In the genomic region with DNA sequence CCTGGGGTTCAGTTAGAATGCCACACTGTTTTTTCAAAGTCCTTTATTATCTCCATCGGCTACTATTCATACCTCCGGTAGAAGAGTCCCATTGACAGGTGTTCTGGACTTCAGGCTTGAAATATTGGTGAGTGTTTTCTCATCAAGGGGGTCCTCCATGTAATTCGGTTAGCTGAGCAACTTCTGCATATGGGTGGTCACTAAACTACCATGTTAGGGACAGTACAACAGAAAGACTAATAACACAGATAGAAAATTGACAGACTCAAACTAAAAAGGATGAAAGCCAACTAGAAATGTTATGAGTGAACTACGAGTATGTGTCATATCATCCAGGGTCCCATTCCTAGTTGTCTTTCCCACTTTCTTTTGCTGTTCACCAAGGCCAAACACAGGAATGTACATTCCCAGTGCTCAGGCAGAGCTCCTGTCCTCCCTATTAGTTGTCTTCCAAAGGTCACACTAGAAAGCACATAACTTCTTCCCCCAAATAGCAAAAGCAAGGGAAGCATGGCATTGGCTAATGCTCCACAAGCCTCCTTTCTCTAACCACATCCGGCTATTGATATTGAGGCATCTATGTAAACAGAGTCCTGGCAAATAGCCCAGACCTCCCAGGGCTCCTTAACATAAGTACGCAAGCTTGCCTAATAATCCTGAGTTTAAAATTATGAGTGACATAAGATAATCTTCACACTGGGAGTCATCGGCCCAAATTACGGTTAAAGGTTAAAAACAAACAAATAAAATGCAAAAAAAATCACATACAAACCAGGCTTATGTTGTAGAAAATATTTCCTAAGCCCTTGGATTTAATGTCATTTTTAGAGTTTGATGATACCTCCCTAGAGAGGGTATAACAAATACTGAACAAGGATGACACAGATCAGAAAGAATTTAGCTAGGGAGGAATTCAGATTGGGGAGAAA, we compare ENCODE assay signal across 11 cellular contexts. TPM values are rescaled to one million over a fixed set of nuclear protein-coding genes. Genes with fewer than 3 reads are reported as not detected.
DNase-seq lines count a peak whose midpoint lies in the region; ATAC-seq, FAIRE-seq and TF ChIP-seq lines count a peak whose summit lies in the region.
"Had no signal": no experiment of that assay in that cellular context is flagged by ENCODE, and none has a peak within 500 bp of the region (broad histone marks: within the 10 kb centered on the region; RNA-seq: fewer than 3 reads in every experiment).

No MANE protein-coding gene starts in this region.

- TF ChIP-seq POLR2A in esophagus muscularis mucosa (IDR thresholded peaks at IDR 0.05; ENCODE audit: low read depth) (no peak), esophagus squamous epithelium (IDR thresholded peaks at IDR 0.05) (no peak)

- FAIRE-seq in pancreas (lab: Jason Lieb, UNC) = peak; percentile 32

- intact Hi-C loops in esophagus muscularis mucosa (cut with DNase I) (no loop called here), pancreas (cut with DNase I) (loop anchor here in 1 of 3 donors (10.0 kb wide), 1 partner anchor 227 kb away; no protein-coding TSS in a partner anchor), esophagus squamous epithelium (cut with DNase I) (no loop called here)

- no peak for TF ChIP-seq CTCF in esophagus muscularis mucosa (IDR thresholded peaks at IDR 0.05)
- TF ChIP-seq CTCF in pancreas (IDR thresholded peaks at IDR 0.05) = no peak
- TF ChIP-seq CTCF in esophagus squamous epithelium (IDR thresholded peaks at IDR 0.05) = no peak

- peak overlapping the region; percentile 4 to 40 (median 28) for H3K27ac ChIP-seq in esophagus muscularis mucosa (replicated peaks in 1 of 4)
- H3K27ac ChIP-seq in pancreas = no peak overlapping the region
- H3K27ac ChIP-seq in esophagus squamous epithelium = peak overlapping the region in 2 of 4 donors; percentile 7 to 49
- H3K27ac ChIP-seq: PC-9 had no signal

- 73% methylated on average over 8 of the region's 8 CpGs for WGBS in esophagus muscularis mucosa
- WGBS in pancreas, 2 donors = 70 to 76% methylated on average over 8 of the region's 8 CpGs
- WGBS in esophagus squamous epithelium, 2 donors = 76 to 81% methylated on average over 8 of the region's 8 CpGs

- no peak for ATAC-seq in pancreas

- TF ChIP-seq EP300 in esophagus muscularis mucosa (IDR thresholded peaks at IDR 0.05) = no peak

- H3K36me3 ChIP-seq in esophagus muscularis mucosa (no peaks in the 10 kb centered on the region), pancreas (no peaks in the 10 kb centered on the region), esophagus squamous epithelium (no peaks in the 10 kb centered on the region)

- H3K4me1 ChIP-seq in esophagus muscularis mucosa (peaks cover 0 to 6% (median 3%) of the 10 kb centered on the region in 4 donors), pancreas (no peaks in the 10 kb centered on the region), esophagus squamous epithelium (no peaks in the 10 kb centered on the region)

- peak; percentile 98 for DNase-seq in EL
- peak; percentile 37 for DNase-seq in NCI-H748 treated with DMSO at 0.1 percent for 48 hours (lab: John Stamatoyannopoulos, UW)
- DNase-seq in esophagus muscularis mucosa (ENCODE audit: extremely low spot score) = no peak
- no peak for DNase-seq in pancreas
- no peak for DNase-seq in esophagus squamous epithelium (lab: John Stamatoyannopoulos, UW)
- no peak for DNase-seq in amniotic stem cell (lab: John Stamatoyannopoulos, UW)
- no peak for DNase-seq in SK-N-DZ (ENCODE audit: low spot score)
- no peak for DNase-seq in Ammon's horn (ENCODE audit: low spot score)
- DNase-seq: MV-4-11, naive B cell, PC-9 had no signal

- H3K27me3 ChIP-seq in esophagus muscularis mucosa = no peaks in the 10 kb centered on the region
- no peaks in the 10 kb centered on the region for H3K27me3 ChIP-seq in pancreas
- H3K27me3 ChIP-seq in esophagus squamous epithelium = no peaks in the 10 kb centered on the region

- H3K4me3 ChIP-seq in esophagus muscularis mucosa = no peak overlapping the region
- H3K4me3 ChIP-seq in pancreas = no peak overlapping the region
- H3K4me3 ChIP-seq in esophagus squamous epithelium = no peak overlapping the region
- H3K4me3 ChIP-seq: PC-9 had no signal

- H3K9me3 ChIP-seq in esophagus muscularis mucosa = no peaks in the 10 kb centered on the region
- no peaks in the 10 kb centered on the region for H3K9me3 ChIP-seq in pancreas
- no peaks in the 10 kb centered on the region for H3K9me3 ChIP-seq in esophagus squamous epithelium

RNA-seq across cellular contexts. Expression of gene CCN2, which starts 13.2 kb away (rescaled TPM):
- 100 to 1,000 TPM; 418 to 749 (median 509) TPM for total RNA-seq in esophagus muscularis mucosa
- 10 to 100 TPM; 22.5 to 68.2 (median 37.7) TPM for total RNA-seq in pancreas
- 10 to 100 TPM; 18.4 to 30.4 TPM for polyA plus RNA-seq in pancreas
- 100 to 1,000 TPM in 1 of 4 donors, 10 to 100 TPM in 2, 1 to 10 TPM in 1; 8.9 to 110 (median 25.9) TPM for total RNA-seq in esophagus squamous epithelium
- polyA plus RNA-seq in SK-N-DZ (2014; cell fraction: cytosol; rRNA removed) = not detected in 2 replicates
- polyA plus RNA-seq in SK-N-DZ (2014; cell fraction: nucleus; rRNA removed) = not detected in 2 replicates

Comparison
In these comparisons a context has a peak if more than half of its experiments do, and no peak if none do; other contexts are left out.
1. DNase-seq: peak in EL (single experiment) and NCI-H748 treated with DMSO at 0.1 percent for 48 hours (single experiment); none in esophagus muscularis mucosa (single experiment), pancreas (0 of 6), esophagus squamous epithelium (single experiment), amniotic stem cell (single experiment), SK-N-DZ (single experiment) and Ammon's horn (single experiment).
2. H3K27ac ChIP-seq: peak in esophagus muscularis mucosa (4 of 4); none in pancreas (0 of 4).